ENCODE assay signal across 8 cellular contexts in the genomic region with DNA sequence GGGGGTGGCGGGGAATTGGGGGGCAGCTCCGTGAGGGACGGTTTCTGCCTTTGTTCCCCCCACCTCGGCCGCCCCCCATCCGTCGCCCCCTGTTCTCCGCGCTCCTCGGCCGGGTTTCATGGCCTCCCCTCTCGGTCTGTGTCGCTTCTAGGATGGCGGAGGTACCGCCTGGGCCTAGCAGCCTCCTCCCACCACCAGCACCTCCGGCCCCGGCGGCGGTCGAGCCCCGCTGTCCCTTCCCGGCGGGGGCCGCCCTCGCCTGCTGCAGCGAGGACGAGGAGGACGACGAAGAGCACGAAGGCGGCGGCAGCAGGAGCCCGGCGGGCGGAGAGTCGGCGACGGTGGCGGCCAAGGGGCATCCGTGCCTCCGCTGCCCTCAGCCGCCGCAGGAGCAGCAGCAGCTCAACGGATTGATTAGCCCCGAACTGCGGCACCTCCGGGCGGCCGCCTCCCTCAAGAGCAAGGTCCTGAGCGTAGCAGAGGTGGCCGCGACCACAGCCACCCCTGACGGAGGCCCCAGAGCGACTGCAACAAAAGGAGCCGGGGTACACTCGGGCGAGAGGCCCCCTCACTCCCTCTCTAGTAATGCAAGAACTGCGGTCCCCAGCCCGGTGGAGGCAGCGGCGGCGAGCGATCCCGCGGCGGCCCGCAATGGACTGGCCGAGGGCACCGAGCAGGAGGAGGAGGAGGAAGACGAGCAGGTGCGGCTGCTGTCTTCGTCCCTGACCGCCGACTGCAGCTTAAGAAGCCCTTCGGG.
DNase-seq lines count a peak whose midpoint lies in the region; ATAC-seq, FAIRE-seq and TF ChIP-seq lines count a peak whose summit lies in the region.

No MANE protein-coding gene starts in this region.

- H3K4me3 ChIP-seq in DOHH2 (ENCODE audit: low read length): peak overlapping the region; percentile 78

- H3K36me3 ChIP-seq in DOHH2 (ENCODE audit: control insufficient read depth, low read length): peaks cover 38% of the 10 kb centered on the region

- H3K9me2 ChIP-seq in DOHH2 (replicated peaks; ENCODE audit: control insufficient read depth, low read length): no peaks in the 10 kb centered on the region

- peak; percentile 6 for TF ChIP-seq CTCF in DOHH2 (IDR thresholded peaks at IDR 0.05; ENCODE audit: low read depth, low read length, poor library complexity, severe bottlenecking)

- H3K27me3 ChIP-seq in DOHH2 (ENCODE audit: control insufficient read depth, low read length) (no peaks in the 10 kb centered on the region), layer of hippocampus (ENCODE audit: control insufficient read depth, insufficient read depth, low read length) (no peaks in the 10 kb centered on the region)

- FAIRE-seq in HTR-8/SVneo (lab: Jason Lieb, UNC): no peak

- no peaks in the 10 kb centered on the region for H3F3A ChIP-seq in DOHH2 (ENCODE audit: control insufficient read depth, insufficient read depth)

- H4K20me1 ChIP-seq in DOHH2 (ENCODE audit: control insufficient read depth, insufficient read depth, low read depth, low read length): no peaks in the 10 kb centered on the region; the same call in 1 of the 2 replicates

- H3K4me2 ChIP-seq in DOHH2 (ENCODE audit: low read length): peak overlapping the region; percentile 81

- DNase-seq in HTR-8/SVneo (ENCODE audit: insufficient read length, low spot score): peak; percentile 60
- DNase-seq in T1000 (lab: John Stamatoyannopoulos, UW): peak; percentile 14
- DNase-seq in caudate nucleus (lab: John Stamatoyannopoulos, UW): peak in 33 of 61 donors; percentile 2 to 76 (median 47)
- DNase-seq in stimulated activated CD4-positive, alpha-beta T cell treated with anti-CD3 and anti-CD28 coated beads, Interleukin-1b, Interleukin-23, amount 100 ng/mL, for 24 hours (ENCODE audit: low read depth in 4 of 4, low spot score in 1 of 4): peak in 3 of 4 experiments; percentile 3 to 23 (median 19)
- DNase-seq in NCI-H345 (lab: John Stamatoyannopoulos, UW): no peak

- H3K27ac ChIP-seq in DOHH2 (ENCODE audit: low read depth, low read length) (peak overlapping the region; percentile 17; the same call in 1 of the 2 replicates), caudate nucleus (ENCODE audit: low read depth, low read length) (peak overlapping the region; percentile 85), layer of hippocampus (ENCODE audit: low read depth, low read length) (peak overlapping the region; percentile 73)

- H3K9me3 ChIP-seq in DOHH2 (ENCODE audit: control insufficient read depth, insufficient read depth, low read length): no peaks in the 10 kb centered on the region

- H3K4me1 ChIP-seq in DOHH2 (ENCODE audit: control insufficient read depth, low read length): peaks cover 28% of the 10 kb centered on the region

- peaks cover 49% of the 10 kb centered on the region for H3K79me2 ChIP-seq in DOHH2 (ENCODE audit: control insufficient read depth, low read length)

- ATAC-seq in GM21381 (IDR thresholded peaks at IDR 0.05; ENCODE audit: unreplicated experiment): peak; percentile 41

Comparison
In these comparisons a context has a peak if more than half of its experiments do, and no peak if none do; other contexts are left out.
1. H3K27ac ChIP-seq: peak in every context shown above with its lines; median percentile 85 in caudate nucleus; 73 in layer of hippocampus; 17 in DOHH2.